9 cellular contexts compared by ENCODE assay signal in genomic region chr10:7406712-7407333, GRCh38. TPM values are rescaled to one million over a fixed set of nuclear protein-coding genes. Genes with fewer than 3 reads are reported as not detected.
DNase-seq lines count a peak whose midpoint lies in the region; ATAC-seq and TF ChIP-seq lines count a peak whose summit lies in the region.
"Had no signal": no experiment of that assay in that cellular context is flagged by ENCODE, and none has a peak within 500 bp of the region (broad histone marks: within the 10 kb centered on the region; RNA-seq: fewer than 3 reads in every experiment).

No MANE protein-coding gene starts in this region.

- peaks cover 0 to 4% of the 10 kb centered on the region in 2 donors for H3K27me3 ChIP-seq in breast epithelium
- H3K27me3 ChIP-seq in dorsolateral prefrontal cortex = peaks cover 0 to 6% (median 0%) of the 10 kb centered on the region in 45 donors
- H3K27me3 ChIP-seq in muscle layer of duodenum (ENCODE audit: low read depth, low read length) = peaks cover 4% of the 10 kb centered on the region
- peaks cover 0 to 9% (median 6%) of the 10 kb centered on the region in 4 donors for H3K27me3 ChIP-seq in upper lobe of left lung

- peaks cover 9% of the 10 kb centered on the region for H3K4me1 Mint-ChIP-seq in MCF 10A (ENCODE audit: insufficient read depth, unreplicated experiment)

- ATAC-seq in upper lobe of left lung (ENCODE audit: low FRiP score in 2 of 2) = no peak

- no peak for DNase-seq in breast epithelium (ENCODE audit: low spot score in 2 of 2)
- no peak for DNase-seq in MCF 10A (ENCODE audit: unreplicated experiment)
- no peak for DNase-seq in dorsolateral prefrontal cortex
- peak in 1 of 2 donors; percentile 40 for DNase-seq in upper lobe of left lung
- DNase-seq in hypothalamus (lab: John Stamatoyannopoulos, UW) = no peak
- no peak for DNase-seq in medulla oblongata (ENCODE audit: extremely low spot score)
- DNase-seq in NCI-H2171 (lab: John Stamatoyannopoulos, UW) = no peak
- DNase-seq: OCI-M1 had no signal

- CTCF ChIA-PET in MCF 10A (lab: Yijun Ruan, JAX) = no interaction called here

- intact Hi-C loops in breast epithelium (cut with DNase I; ENCODE audit: low total_unique reads) (no loop called here), MCF 10A (cut with micrococcal nuclease) (no loop called here), dorsolateral prefrontal cortex (cut with DNase I) (loop anchor here (5.0 to 10.0 kb wide), 2 partner anchors 65 to 292 kb away; no protein-coding TSS in a partner anchor)

- no peak overlapping the region for H3K27ac Mint-ChIP-seq in MCF 10A (ENCODE audit: low read depth, unreplicated experiment)

- H3K9me3 ChIP-seq in breast epithelium = no peaks in the 10 kb centered on the region
- no peaks in the 10 kb centered on the region for H3K9me3 ChIP-seq in muscle layer of duodenum (ENCODE audit: control insufficient read depth in 1 of 2, low read length in 2 of 2)
- H3K9me3 ChIP-seq in upper lobe of left lung = no peaks in the 10 kb centered on the region

- no peaks in the 10 kb centered on the region for H3K27me3 Mint-ChIP-seq in MCF 10A (ENCODE audit: insufficient read depth, unreplicated experiment)

- WGBS in upper lobe of left lung, 2 donors = 65 to 69% methylated on average over 14 of the region's 14 CpGs

- H3K9me3 Mint-ChIP-seq in MCF 10A (ENCODE audit: unreplicated experiment) = no peaks in the 10 kb centered on the region

- no peak overlapping the region for H3K4me3 Mint-ChIP-seq in MCF 10A (ENCODE audit: unreplicated experiment)

- POLR2A ChIA-PET in MCF 10A (lab: Yijun Ruan, JAX) = no interaction called here

- BruUV-seq in MCF 10A (replicated peaks; lab: Mats Ljungman, UMichigan) = no TSS peak

- TF ChIP-seq POLR2A in breast epithelium (IDR thresholded peaks at IDR 0.05) = no peak
- TF ChIP-seq POLR2A in upper lobe of left lung (IDR thresholded peaks at IDR 0.05) = no peak

- H3K36me3 ChIP-seq in breast epithelium = no peaks in the 10 kb centered on the region
- no peaks in the 10 kb centered on the region for H3K36me3 ChIP-seq in muscle layer of duodenum (ENCODE audit: control insufficient read depth in 1 of 2, insufficient read depth in 2 of 2, low read length in 2 of 2)
- H3K36me3 ChIP-seq in upper lobe of left lung = no peaks in the 10 kb centered on the region

- H3K36me3 Mint-ChIP-seq in MCF 10A (ENCODE audit: insufficient read depth, unreplicated experiment) = peaks cover 11% of the 10 kb centered on the region

- no peak for TF ChIP-seq CTCF in breast epithelium (IDR thresholded peaks at IDR 0.05)
- no peak for TF ChIP-seq CTCF in MCF 10A (IDR thresholded peaks at IDR 0.05; ENCODE audit: unreplicated experiment)
- no peak for TF ChIP-seq CTCF in dorsolateral prefrontal cortex (IDR thresholded peaks at IDR 0.05 in 54 of 56, conservative IDR thresholded peaks at IDR 0.05 in 2 of 56; ENCODE audit: low read depth in 1 of 56, partially characterized antibody in 56 of 56)
- TF ChIP-seq CTCF in upper lobe of left lung (IDR thresholded peaks at IDR 0.05) = no peak

- no peak for TF ChIP-seq EP300 in upper lobe of left lung (IDR thresholded peaks at IDR 0.05)

- H3K27ac ChIP-seq in breast epithelium (peak overlapping the region; percentile 75 to 93), dorsolateral prefrontal cortex (peak overlapping the region in 50 of 59 donors; percentile 38 to 93 (median 84)), muscle layer of duodenum (ENCODE audit: low read length) (peak overlapping the region; percentile 31), upper lobe of left lung (peak overlapping the region in 3 of 4 donors; percentile 36 to 87 (median 73))

- peak overlapping the region; percentile 65 to 90 (median 78) for H3K4me3 ChIP-seq in breast epithelium
- H3K4me3 ChIP-seq in dorsolateral prefrontal cortex = peak overlapping the region in 56 of 59 donors; percentile 61 to 92 (median 80)
- H3K4me3 ChIP-seq in muscle layer of duodenum (ENCODE audit: low read depth in 1 of 2, low read length in 2 of 2) = peak overlapping the region in 1 of 2 donors; percentile 86
- H3K4me3 ChIP-seq in upper lobe of left lung = peak overlapping the region in 3 of 4 donors; percentile 74 to 94 (median 78)

- H3K4me1 ChIP-seq in breast epithelium = peaks cover 2 to 6% of the 10 kb centered on the region in 2 donors
- peaks cover 0 to 27% of the 10 kb centered on the region in 2 donors for H3K4me1 ChIP-seq in muscle layer of duodenum (ENCODE audit: control insufficient read depth in 1 of 2, insufficient read depth in 2 of 2, low read length in 2 of 2)
- H3K4me1 ChIP-seq in upper lobe of left lung = peaks cover 14 to 52% (median 25%) of the 10 kb centered on the region in 4 donors

RNA-seq across cellular contexts. Expression of gene SFMBT2, which starts 4.0 kb away (rescaled TPM):
- total RNA-seq in breast epithelium (10 to 100 TPM in 2 of 3 donors, 1 to 10 TPM in 1; 3.5 to 32.8 (median 22.8) TPM), MCF 10A (2022) (5.8 and 7.4 TPM in 2 replicates), dorsolateral prefrontal cortex (10 to 100 TPM; 14.7 to 38.1 (median 24.3) TPM), upper lobe of left lung (10 to 100 TPM in 3 of 6 donors, 1 to 10 TPM in 3; 6.2 to 14.6 (median 10.2) TPM)

Comparison
In these comparisons a context has a peak if more than half of its experiments do, and no peak if none do; other contexts are left out.
1. H3K27ac ChIP-seq: peak in every context shown above with its lines; median percentile 84 in breast epithelium; 84 in dorsolateral prefrontal cortex; 73 in upper lobe of left lung; 31 in muscle layer of duodenum.
2. intact Hi-C loops: an anchor here in dorsolateral prefrontal cortex (5.0 to 10.0 kb wide); none called in breast epithelium and MCF 10A.